ENCODE assay signal across 1 cellular context in the genomic region with DNA sequence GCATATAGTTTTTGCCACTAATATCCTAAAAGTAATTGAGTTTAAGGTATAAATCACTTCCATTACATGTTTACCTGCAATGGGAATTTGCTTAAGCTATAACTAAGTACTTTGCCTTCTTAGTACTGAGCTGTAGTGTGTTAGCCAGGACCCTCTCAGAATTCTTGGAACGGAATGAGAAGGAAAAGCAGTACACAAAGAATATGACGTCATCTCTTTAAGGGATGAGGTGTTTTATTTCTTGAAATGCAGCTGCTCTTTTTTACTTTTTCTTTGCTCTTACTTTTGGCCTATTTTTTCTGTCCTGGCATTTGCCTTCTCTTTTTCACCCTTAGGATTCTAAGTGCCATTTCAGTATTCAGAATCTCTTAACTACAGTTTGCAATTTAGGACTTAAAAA.
TF ChIP-seq lines count a peak whose summit lies in the region.

No MANE protein-coding gene starts in this region.

TF ChIP-seq in IMR-90, 13 proteins besides CTCF, POLR2A, EP300 and RAD21:
- TF ChIP-seq BHLHE40 (IDR thresholded peaks at IDR 0.05; ENCODE audit: low read depth, low read length) (no peak), CEBPB (IDR thresholded peaks at IDR 0.05; ENCODE audit: low read depth, low read length) (no peak), FOS (IDR thresholded peaks at IDR 0.05; ENCODE audit: low read depth, low read length) (no peak)
- TF ChIP-seq, protein P1, sequence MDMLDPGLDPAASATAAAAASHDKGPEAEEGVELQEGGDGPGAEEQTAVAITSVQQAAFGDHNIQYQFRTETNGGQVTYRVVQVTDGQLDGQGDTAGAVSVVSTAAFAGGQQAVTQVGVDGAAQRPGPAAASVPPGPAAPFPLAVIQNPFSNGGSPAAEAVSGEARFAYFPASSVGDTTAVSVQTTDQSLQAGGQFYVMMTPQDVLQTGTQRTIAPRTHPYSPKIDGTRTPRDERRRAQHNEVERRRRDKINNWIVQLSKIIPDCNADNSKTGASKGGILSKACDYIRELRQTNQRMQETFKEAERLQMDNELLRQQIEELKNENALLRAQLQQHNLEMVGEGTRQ (IDR thresholded peaks at IDR 0.05; ENCODE audit: low read depth, low read length): no peak
- TF ChIP-seq, protein P2, sequence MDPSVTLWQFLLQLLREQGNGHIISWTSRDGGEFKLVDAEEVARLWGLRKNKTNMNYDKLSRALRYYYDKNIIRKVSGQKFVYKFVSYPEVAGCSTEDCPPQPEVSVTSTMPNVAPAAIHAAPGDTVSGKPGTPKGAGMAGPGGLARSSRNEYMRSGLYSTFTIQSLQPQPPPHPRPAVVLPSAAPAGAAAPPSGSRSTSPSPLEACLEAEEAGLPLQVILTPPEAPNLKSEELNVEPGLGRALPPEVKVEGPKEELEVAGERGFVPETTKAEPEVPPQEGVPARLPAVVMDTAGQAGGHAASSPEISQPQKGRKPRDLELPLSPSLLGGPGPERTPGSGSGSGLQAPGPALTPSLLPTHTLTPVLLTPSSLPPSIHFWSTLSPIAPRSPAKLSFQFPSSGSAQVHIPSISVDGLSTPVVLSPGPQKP (IDR thresholded peaks at IDR 0.05; ENCODE audit: borderline replicate concordance, low read depth, low read length): no peak
